Comparison of ENCODE assay signal across 8 cellular contexts in the genomic region with DNA sequence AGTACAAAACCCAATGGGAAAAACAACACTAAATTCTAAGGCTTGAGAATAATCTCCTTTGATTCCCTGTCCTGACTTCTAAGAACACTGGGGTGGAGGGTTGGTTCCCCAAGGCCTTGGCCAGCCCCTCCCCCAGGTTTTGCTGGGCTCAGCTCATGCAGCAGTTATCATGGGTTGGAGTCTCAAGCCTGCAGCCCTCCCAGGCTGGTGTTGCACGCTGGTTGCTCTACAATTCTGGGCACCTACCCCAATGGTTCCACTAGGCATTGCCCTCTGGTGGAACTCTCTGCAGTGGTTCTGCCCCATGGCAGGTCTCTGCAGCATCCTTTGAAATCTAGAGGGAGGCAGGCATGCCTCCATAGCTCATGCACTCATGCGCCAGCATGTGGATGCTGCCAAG.
"Had no signal": no experiment of that assay in that cellular context is flagged by ENCODE, and none has a peak within 500 bp of the region (broad histone marks: within the 10 kb centered on the region; RNA-seq: fewer than 3 reads in every experiment).

No MANE protein-coding gene starts in this region.

- DNase-seq: IMR-90, KBM-7, KG1 had no signal

- H3K36me3 Mint-ChIP-seq: IgD-negative memory B cell had no signal

- H3K27ac ChIP-seq: HL-60, KMS-11 had no signal

- ATAC-seq: HepG2, K562 had no signal

- H3K4me1 Mint-ChIP-seq: IgD-negative memory B cell had no signal

- H3K4me3 Mint-ChIP-seq: IgD-negative memory B cell had no signal

- H3K9me3 Mint-ChIP-seq: IgD-negative memory B cell had no signal

- H3K4me2 ChIP-seq: KMS-11 had no signal

- H3K4me3 ChIP-seq: K562 had no signal

- H3K27ac Mint-ChIP-seq: IgD-negative memory B cell had no signal
